In the genomic region with DNA sequence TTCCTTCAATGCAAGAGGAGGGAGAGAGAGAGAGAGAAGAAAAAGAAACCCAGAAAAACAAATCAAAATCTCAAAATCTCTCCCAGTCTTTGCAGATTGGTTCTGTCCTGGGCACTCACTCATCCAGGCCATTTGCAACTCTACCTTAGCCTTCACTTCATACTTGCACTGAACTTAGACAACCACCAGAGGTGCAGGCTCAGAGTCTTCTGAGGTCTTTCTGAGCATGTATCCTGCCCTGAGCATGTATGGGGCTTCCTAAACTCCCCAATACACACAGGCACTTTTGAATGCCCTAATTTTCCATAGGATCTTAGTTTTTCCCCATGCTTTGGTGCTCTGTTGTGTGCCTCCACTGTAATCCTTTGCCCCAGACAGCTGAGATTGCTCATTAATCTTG, we compare ENCODE assay signal across 1 cellular context.
TF ChIP-seq lines count a peak whose summit lies in the region.

No MANE protein-coding gene starts in this region.

TF ChIP-seq in A549, 52 proteins besides CTCF, POLR2A, EP300 and RAD21:
- TF ChIP-seq FOSB (CRISPR knock-in tag; IDR thresholded peaks at IDR 0.05) (no peak), NPAS2 (CRISPR knock-in tag; IDR thresholded peaks at IDR 0.05; ENCODE audit: borderline replicate concordance) (no peak), JUNB (IDR thresholded peaks at IDR 0.05) (no peak), CHD2 (IDR thresholded peaks at IDR 0.05; ENCODE audit: low read length, partially characterized antibody) (no peak)
- TF ChIP-seq, protein P1, sequence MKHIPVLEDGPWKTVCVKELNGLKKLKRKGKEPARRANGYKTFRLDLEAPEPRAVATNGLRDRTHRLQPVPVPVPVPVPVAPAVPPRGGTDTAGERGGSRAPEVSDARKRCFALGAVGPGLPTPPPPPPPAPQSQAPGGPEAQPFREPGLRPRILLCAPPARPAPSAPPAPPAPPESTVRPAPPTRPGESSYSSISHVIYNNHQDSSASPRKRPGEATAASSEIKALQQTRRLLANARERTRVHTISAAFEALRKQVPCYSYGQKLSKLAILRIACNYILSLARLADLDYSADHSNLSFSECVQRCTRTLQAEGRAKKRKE (CRISPR knock-in tag; IDR thresholded peaks at IDR 0.05; ENCODE audit: low read depth) = no peak
- TF ChIP-seq, protein P2, sequence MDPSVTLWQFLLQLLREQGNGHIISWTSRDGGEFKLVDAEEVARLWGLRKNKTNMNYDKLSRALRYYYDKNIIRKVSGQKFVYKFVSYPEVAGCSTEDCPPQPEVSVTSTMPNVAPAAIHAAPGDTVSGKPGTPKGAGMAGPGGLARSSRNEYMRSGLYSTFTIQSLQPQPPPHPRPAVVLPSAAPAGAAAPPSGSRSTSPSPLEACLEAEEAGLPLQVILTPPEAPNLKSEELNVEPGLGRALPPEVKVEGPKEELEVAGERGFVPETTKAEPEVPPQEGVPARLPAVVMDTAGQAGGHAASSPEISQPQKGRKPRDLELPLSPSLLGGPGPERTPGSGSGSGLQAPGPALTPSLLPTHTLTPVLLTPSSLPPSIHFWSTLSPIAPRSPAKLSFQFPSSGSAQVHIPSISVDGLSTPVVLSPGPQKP (IDR thresholded peaks at IDR 0.05; ENCODE audit: low read depth, low read length) = no peak
